Comparison of ENCODE assay signal across 1 cellular context in genomic region chr12:65460076-65460475, GRCh38.
TF ChIP-seq lines count a peak whose summit lies in the region.

No MANE protein-coding gene starts in this region.

TF ChIP-seq in WTC11, 78 proteins besides CTCF, POLR2A, EP300 and RAD21 (continued from another document):
- no peak for TF ChIP-seq TEAD4 (CRISPR knock-in tag; IDR thresholded peaks at IDR 0.05)
- TF ChIP-seq NFATC4 (CRISPR knock-in tag; IDR thresholded peaks at IDR 0.05) = no peak
